1 cellular context compared by ENCODE assay signal in genomic region chr19:34244611-34245299, GRCh38.
TF ChIP-seq lines count a peak whose summit lies in the region.

No MANE protein-coding gene starts in this region.

TF ChIP-seq in HEK293, 187 proteins besides CTCF, POLR2A, EP300 and RAD21 (continued from another document):
- TF ChIP-seq ZBTB44 (tag by site-specific recombination; IDR thresholded peaks at IDR 0.05) (0 out of 2 replicates have a peak, but pooled peaks have one; percentile 36), KLF1 (tag by site-specific recombination; IDR thresholded peaks at IDR 0.05) (peak; percentile 73), ZNF354C (tag by site-specific recombination; IDR thresholded peaks at IDR 0.05; ENCODE audit: borderline replicate concordance, low read depth) (no peak), ZNF561 (tag by site-specific recombination; IDR thresholded peaks at IDR 0.05; ENCODE audit: borderline replicate concordance) (no peak), SP7 (tag by site-specific recombination; IDR thresholded peaks at IDR 0.05) (0 out of 2 replicates have a peak, but pooled peaks have one; percentile 46), ZNF37A (tag by site-specific recombination; IDR thresholded peaks at IDR 0.05) (no peak), ZNF48 (tag by site-specific recombination; IDR thresholded peaks at IDR 0.05) (no peak), PRDM10 (tag by site-specific recombination; IDR thresholded peaks at IDR 0.05) (no peak), ZNF391 (tag by site-specific recombination; IDR thresholded peaks at IDR 0.05; ENCODE audit: borderline replicate concordance, low read depth) (no peak)
